ENCODE assay signal across 1 cellular context in the genomic region with DNA sequence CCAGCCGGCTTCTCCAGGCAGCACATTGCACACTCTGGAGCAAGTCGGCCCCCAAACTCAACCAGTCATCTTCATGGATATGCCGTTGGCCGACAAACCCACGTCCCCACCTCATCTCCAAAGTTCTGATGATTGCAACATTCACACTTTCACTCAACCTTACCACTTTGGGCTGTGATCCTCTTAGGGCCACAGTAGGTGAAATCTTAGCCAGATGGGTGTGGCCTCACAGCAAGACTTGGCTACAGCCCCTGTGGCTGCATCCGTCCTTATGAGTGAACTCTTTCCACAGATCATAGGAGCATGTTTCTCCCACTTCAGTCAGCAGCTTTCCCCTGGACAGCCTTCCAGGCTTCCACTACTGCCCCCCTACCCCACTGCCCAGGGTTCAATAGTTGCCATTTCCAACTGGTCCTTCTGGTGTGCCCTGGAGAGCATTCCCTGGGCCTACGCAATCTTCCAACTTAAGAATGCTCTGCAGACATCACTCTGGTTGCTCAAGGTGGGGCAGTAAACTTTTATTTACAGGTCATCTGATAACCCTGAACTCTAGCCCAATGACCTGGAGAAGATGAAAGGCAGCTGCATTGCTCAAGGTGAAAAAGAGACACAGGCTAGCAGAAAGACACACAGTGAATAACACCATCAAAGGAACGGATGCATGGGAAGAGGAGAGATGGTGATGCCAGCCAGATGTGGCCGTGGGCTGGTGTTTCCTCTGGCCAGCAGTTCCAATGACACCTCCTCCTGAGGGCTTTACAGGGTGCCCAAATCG.
TF ChIP-seq lines count a peak whose summit lies in the region.

No MANE protein-coding gene starts in this region.

TF ChIP-seq in HepG2, 621 proteins besides CTCF, POLR2A, EP300 and RAD21 (continued from another document and continues in another):
- TF ChIP-seq MEF2D (CRISPR knock-in tag; IDR thresholded peaks at IDR 0.05) = no peak
- TF ChIP-seq ZNF180 (CRISPR knock-in tag; IDR thresholded peaks at IDR 0.05; ENCODE audit: borderline replicate concordance, low read depth) = no peak
- TF ChIP-seq MXD4 (CRISPR knock-in tag; IDR thresholded peaks at IDR 0.05) = no peak
- TF ChIP-seq SUZ12 (IDR thresholded peaks at IDR 0.05; ENCODE audit: low read depth, low read length) = no peak
- TF ChIP-seq, protein P1, sequence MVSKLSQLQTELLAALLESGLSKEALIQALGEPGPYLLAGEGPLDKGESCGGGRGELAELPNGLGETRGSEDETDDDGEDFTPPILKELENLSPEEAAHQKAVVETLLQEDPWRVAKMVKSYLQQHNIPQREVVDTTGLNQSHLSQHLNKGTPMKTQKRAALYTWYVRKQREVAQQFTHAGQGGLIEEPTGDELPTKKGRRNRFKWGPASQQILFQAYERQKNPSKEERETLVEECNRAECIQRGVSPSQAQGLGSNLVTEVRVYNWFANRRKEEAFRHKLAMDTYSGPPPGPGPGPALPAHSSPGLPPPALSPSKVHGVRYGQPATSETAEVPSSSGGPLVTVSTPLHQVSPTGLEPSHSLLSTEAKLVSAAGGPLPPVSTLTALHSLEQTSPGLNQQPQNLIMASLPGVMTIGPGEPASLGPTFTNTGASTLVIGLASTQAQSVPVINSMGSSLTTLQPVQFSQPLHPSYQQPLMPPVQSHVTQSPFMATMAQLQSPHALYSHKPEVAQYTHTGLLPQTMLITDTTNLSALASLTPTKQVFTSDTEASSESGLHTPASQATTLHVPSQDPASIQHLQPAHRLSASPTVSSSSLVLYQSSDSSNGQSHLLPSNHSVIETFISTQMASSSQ (IDR thresholded peaks at IDR 0.05; ENCODE audit: low read depth) = no peak
- TF ChIP-seq, protein P1 (CRISPR knock-in tag; IDR thresholded peaks at IDR 0.05; ENCODE audit: borderline replicate concordance) = no peak
- TF ChIP-seq REPIN1 (CRISPR knock-in tag; IDR thresholded peaks at IDR 0.05; ENCODE audit: borderline replicate concordance, low read depth) = no peak
- no peak for TF ChIP-seq ZFP82 (CRISPR knock-in tag; IDR thresholded peaks at IDR 0.05; ENCODE audit: borderline replicate concordance)
- TF ChIP-seq RAD51 (IDR thresholded peaks at IDR 0.05; ENCODE audit: borderline replicate concordance) = no peak
- no peak for TF ChIP-seq ZNF660 (CRISPR knock-in tag; IDR thresholded peaks at IDR 0.05; ENCODE audit: borderline replicate concordance, low read depth)
- no peak for TF ChIP-seq SOX13 (IDR thresholded peaks at IDR 0.05)
- 0 out of 4 replicates have a peak, but pooled peaks of 1 of the 2 experiments have one; percentile 8 for TF ChIP-seq SOX13 (CRISPR knock-in tag; conservative IDR thresholded peaks at IDR 0.05 in 1 of 2, IDR thresholded peaks at IDR 0.05 in 1 of 2)
- no peak for TF ChIP-seq ETV5 (CRISPR knock-in tag; IDR thresholded peaks at IDR 0.05; ENCODE audit: borderline replicate concordance)
- no peak for TF ChIP-seq ZNF672 (CRISPR knock-in tag; IDR thresholded peaks at IDR 0.05)
- no peak for TF ChIP-seq ZNF7 (CRISPR knock-in tag; IDR thresholded peaks at IDR 0.05)
- TF ChIP-seq, protein P2, sequence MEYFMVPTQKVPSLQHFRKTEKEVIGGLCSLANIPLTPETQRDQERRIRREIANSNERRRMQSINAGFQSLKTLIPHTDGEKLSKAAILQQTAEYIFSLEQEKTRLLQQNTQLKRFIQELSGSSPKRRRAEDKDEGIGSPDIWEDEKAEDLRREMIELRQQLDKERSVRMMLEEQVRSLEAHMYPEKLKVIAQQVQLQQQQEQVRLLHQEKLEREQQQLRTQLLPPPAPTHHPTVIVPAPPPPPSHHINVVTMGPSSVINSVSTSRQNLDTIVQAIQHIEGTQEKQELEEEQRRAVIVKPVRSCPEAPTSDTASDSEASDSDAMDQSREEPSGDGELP (IDR thresholded peaks at IDR 0.05; ENCODE audit: borderline replicate concordance, low read depth) = no peak
- no peak for TF ChIP-seq MAZ (IDR thresholded peaks at IDR 0.05; ENCODE audit: borderline replicate concordance, low read depth, low read length)
- TF ChIP-seq MAZ (CRISPR knock-in tag; IDR thresholded peaks at IDR 0.05; ENCODE audit: low read depth) = no peak
- TF ChIP-seq ZNF737 (CRISPR knock-in tag; IDR thresholded peaks at IDR 0.05; ENCODE audit: borderline replicate concordance) = no peak
- TF ChIP-seq NR2F1 (CRISPR knock-in tag; IDR thresholded peaks at IDR 0.05) = peak in 1 of 2 experiments; percentile 78; a peak in 2 of 4 replicates
- TF ChIP-seq DNMT3B (CRISPR knock-in tag; conservative IDR thresholded peaks at IDR 0.05) = no peak
- peak; percentile 82 for TF ChIP-seq TCF7 (IDR thresholded peaks at IDR 0.05; ENCODE audit: low read depth)
- peak; percentile 49 for TF ChIP-seq FOSL2 (CRISPR knock-in tag; IDR thresholded peaks at IDR 0.05)
- TF ChIP-seq, protein P3, sequence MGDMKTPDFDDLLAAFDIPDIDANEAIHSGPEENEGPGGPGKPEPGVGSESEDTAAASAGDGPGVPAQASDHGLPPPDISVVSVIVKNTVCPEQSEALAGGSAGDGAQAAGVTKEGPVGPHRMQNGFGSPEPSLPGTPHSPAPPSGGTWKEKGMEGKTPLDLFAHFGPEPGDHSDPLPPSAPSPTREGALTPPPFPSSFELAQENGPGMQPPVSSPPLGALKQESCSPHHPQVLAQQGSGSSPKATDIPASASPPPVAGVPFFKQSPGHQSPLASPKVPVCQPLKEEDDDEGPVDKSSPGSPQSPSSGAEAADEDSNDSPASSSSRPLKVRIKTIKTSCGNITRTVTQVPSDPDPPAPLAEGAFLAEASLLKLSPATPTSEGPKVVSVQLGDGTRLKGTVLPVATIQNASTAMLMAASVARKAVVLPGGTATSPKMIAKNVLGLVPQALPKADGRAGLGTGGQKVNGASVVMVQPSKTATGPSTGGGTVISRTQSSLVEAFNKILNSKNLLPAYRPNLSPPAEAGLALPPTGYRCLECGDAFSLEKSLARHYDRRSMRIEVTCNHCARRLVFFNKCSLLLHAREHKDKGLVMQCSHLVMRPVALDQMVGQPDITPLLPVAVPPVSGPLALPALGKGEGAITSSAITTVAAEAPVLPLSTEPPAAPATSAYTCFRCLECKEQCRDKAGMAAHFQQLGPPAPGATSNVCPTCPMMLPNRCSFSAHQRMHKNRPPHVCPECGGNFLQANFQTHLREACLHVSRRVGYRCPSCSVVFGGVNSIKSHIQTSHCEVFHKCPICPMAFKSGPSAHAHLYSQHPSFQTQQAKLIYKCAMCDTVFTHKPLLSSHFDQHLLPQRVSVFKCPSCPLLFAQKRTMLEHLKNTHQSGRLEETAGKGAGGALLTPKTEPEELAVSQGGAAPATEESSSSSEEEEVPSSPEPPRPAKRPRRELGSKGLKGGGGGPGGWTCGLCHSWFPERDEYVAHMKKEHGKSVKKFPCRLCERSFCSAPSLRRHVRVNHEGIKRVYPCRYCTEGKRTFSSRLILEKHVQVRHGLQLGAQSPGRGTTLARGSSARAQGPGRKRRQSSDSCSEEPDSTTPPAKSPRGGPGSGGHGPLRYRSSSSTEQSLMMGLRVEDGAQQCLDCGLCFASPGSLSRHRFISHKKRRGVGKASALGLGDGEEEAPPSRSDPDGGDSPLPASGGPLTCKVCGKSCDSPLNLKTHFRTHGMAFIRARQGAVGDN (CRISPR knock-in tag; IDR thresholded peaks at IDR 0.05) = no peak
- no peak for TF ChIP-seq POLR2AphosphoS5 (IDR thresholded peaks at IDR 0.05; ENCODE audit: low read depth, low read length)
- TF ChIP-seq NR2C2 (CRISPR knock-in tag; IDR thresholded peaks at IDR 0.05; ENCODE audit: borderline replicate concordance) = peak; percentile 22; the same call in 1 of the 2 replicates
- no peak for TF ChIP-seq SIX1 (CRISPR knock-in tag; IDR thresholded peaks at IDR 0.05; ENCODE audit: borderline replicate concordance)
- no peak for TF ChIP-seq ZNF598 (CRISPR knock-in tag; IDR thresholded peaks at IDR 0.05; ENCODE audit: borderline replicate concordance)
- no peak for TF ChIP-seq ZNF460 (CRISPR knock-in tag; IDR thresholded peaks at IDR 0.05; ENCODE audit: borderline replicate concordance)
- no peak for TF ChIP-seq SALL2 (CRISPR knock-in tag; IDR thresholded peaks at IDR 0.05)
- no peak for TF ChIP-seq BORCS8-MEF2B (CRISPR knock-in tag; IDR thresholded peaks at IDR 0.05)
- TF ChIP-seq, protein P4, sequence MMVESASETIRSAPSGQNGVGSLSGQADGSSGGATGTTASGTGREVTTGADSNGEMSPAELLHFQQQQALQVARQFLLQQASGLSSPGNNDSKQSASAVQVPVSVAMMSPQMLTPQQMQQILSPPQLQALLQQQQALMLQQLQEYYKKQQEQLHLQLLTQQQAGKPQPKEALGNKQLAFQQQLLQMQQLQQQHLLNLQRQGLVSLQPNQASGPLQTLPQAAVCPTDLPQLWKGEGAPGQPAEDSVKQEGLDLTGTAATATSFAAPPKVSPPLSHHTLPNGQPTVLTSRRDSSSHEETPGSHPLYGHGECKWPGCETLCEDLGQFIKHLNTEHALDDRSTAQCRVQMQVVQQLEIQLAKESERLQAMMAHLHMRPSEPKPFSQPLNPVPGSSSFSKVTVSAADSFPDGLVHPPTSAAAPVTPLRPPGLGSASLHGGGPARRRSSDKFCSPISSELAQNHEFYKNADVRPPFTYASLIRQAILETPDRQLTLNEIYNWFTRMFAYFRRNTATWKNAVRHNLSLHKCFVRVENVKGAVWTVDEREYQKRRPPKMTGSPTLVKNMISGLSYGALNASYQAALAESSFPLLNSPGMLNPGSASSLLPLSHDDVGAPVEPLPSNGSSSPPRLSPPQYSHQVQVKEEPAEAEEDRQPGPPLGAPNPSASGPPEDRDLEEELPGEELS (CRISPR knock-in tag; IDR thresholded peaks at IDR 0.05) = 0 out of 2 replicates have a peak, but pooled peaks have one; percentile 29
- TF ChIP-seq, protein P5, sequence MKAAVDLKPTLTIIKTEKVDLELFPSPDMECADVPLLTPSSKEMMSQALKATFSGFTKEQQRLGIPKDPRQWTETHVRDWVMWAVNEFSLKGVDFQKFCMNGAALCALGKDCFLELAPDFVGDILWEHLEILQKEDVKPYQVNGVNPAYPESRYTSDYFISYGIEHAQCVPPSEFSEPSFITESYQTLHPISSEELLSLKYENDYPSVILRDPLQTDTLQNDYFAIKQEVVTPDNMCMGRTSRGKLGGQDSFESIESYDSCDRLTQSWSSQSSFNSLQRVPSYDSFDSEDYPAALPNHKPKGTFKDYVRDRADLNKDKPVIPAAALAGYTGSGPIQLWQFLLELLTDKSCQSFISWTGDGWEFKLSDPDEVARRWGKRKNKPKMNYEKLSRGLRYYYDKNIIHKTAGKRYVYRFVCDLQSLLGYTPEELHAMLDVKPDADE (CRISPR knock-in tag; IDR thresholded peaks at IDR 0.05) = no peak
- no peak for TF ChIP-seq FOXJ3 (CRISPR knock-in tag; IDR thresholded peaks at IDR 0.05; ENCODE audit: borderline replicate concordance)
- TF ChIP-seq, protein P6, sequence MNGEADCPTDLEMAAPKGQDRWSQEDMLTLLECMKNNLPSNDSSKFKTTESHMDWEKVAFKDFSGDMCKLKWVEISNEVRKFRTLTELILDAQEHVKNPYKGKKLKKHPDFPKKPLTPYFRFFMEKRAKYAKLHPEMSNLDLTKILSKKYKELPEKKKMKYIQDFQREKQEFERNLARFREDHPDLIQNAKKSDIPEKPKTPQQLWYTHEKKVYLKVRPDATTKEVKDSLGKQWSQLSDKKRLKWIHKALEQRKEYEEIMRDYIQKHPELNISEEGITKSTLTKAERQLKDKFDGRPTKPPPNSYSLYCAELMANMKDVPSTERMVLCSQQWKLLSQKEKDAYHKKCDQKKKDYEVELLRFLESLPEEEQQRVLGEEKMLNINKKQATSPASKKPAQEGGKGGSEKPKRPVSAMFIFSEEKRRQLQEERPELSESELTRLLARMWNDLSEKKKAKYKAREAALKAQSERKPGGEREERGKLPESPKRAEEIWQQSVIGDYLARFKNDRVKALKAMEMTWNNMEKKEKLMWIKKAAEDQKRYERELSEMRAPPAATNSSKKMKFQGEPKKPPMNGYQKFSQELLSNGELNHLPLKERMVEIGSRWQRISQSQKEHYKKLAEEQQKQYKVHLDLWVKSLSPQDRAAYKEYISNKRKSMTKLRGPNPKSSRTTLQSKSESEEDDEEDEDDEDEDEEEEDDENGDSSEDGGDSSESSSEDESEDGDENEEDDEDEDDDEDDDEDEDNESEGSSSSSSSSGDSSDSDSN (CRISPR knock-in tag; IDR thresholded peaks at IDR 0.05) = no peak
- peak; percentile 46; the same call in 1 of the 2 replicates for TF ChIP-seq TBX3 (IDR thresholded peaks at IDR 0.05; ENCODE audit: borderline replicate concordance)
- TF ChIP-seq ZNF225 (CRISPR knock-in tag; IDR thresholded peaks at IDR 0.05) = no peak
- no peak for TF ChIP-seq NAIF1 (CRISPR knock-in tag; IDR thresholded peaks at IDR 0.05; ENCODE audit: borderline replicate concordance)
- TF ChIP-seq ZNF484 (CRISPR knock-in tag; IDR thresholded peaks at IDR 0.05; ENCODE audit: borderline replicate concordance, low read depth) = no peak
- TF ChIP-seq FOXK1 (CRISPR knock-in tag; IDR thresholded peaks at IDR 0.05; ENCODE audit: borderline replicate concordance, low read depth) = no peak
- TF ChIP-seq ZMYM2 (CRISPR knock-in tag; IDR thresholded peaks at IDR 0.05) = no peak
- TF ChIP-seq JUN (CRISPR knock-in tag; IDR thresholded peaks at IDR 0.05) = no peak
- TF ChIP-seq CEBPG (CRISPR knock-in tag; IDR thresholded peaks at IDR 0.05) = no peak
- TF ChIP-seq ZNF724P (CRISPR knock-in tag; IDR thresholded peaks at IDR 0.05; ENCODE audit: borderline replicate concordance) = no peak
- TF ChIP-seq ATF1 (CRISPR knock-in tag; IDR thresholded peaks at IDR 0.05) = no peak
- TF ChIP-seq BHLHE40 (IDR thresholded peaks at IDR 0.05; ENCODE audit: low read length) = no peak
- no peak for TF ChIP-seq ZC3H13 (CRISPR knock-in tag; IDR thresholded peaks at IDR 0.05)
- TF ChIP-seq, protein P7, sequence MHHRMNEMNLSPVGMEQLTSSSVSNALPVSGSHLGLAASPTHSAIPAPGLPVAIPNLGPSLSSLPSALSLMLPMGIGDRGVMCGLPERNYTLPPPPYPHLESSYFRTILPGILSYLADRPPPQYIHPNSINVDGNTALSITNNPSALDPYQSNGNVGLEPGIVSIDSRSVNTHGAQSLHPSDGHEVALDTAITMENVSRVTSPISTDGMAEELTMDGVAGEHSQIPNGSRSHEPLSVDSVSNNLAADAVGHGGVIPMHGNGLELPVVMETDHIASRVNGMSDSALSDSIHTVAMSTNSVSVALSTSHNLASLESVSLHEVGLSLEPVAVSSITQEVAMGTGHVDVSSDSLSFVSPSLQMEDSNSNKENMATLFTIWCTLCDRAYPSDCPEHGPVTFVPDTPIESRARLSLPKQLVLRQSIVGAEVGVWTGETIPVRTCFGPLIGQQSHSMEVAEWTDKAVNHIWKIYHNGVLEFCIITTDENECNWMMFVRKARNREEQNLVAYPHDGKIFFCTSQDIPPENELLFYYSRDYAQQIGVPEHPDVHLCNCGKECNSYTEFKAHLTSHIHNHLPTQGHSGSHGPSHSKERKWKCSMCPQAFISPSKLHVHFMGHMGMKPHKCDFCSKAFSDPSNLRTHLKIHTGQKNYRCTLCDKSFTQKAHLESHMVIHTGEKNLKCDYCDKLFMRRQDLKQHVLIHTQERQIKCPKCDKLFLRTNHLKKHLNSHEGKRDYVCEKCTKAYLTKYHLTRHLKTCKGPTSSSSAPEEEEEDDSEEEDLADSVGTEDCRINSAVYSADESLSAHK (CRISPR knock-in tag; IDR thresholded peaks at IDR 0.05; ENCODE audit: borderline replicate concordance) = no peak
